8 cellular contexts compared by ENCODE assay signal in the genomic region with DNA sequence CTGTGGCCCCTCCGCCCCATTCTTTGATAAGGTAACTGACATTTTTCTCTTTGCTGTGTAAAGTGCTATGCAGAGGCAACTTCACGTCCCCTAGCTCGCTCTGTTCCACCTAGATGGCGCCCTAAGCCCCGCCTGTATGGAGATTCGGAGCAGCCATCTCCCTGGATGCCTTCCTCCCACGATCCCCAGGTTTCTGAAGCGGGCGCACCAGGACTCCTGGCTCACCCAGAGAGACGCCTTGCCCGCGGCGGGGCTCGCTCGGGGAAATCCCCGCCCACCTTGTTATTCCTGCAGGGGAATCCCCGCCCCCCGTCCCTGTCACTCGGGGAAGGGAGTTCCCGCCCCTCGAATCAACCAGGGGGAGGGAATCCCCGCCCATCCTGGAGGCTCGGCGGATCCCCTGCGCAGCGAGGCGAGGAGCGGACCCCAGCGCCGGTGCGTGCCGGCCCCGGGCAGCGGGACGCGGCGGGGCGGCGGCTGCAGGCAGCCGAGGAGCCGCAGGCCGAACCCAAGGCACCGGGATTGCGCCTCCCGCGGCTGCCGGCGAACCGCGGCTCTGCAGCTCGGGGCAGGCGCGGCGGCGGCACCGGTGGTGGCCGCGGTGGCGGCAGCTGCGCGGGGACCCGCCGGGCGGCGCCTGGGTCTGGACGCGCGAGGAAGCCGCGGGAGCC. TPM values are rescaled to one million over a fixed set of nuclear protein-coding genes. Genes with fewer than 3 reads are reported as not detected.
DNase-seq lines count a peak whose midpoint lies in the region; ATAC-seq and TF ChIP-seq lines count a peak whose summit lies in the region.

PDZD2 (plus strand) TSS at position 384 of the 671 bp plus-strand sequence.

- H3K4me3 ChIP-seq in epithelial cell of esophagus (ENCODE audit: low read length) (peak within 1 kb of the TSS; percentile 52), mucosa of descending colon (peak within 1 kb of the TSS; percentile 19)

- H3K4me1 ChIP-seq in mucosa of descending colon (ENCODE audit: low read depth), result peaks cover 6% of the 10 kb centered on the region

- DNase-seq in CD1c-positive myeloid dendritic cell (ENCODE audit: extremely low spot score) (peak; percentile 52), NOMO-1 treated with DMSO at 0.1 percent for 48 hours (lab: John Stamatoyannopoulos, UW; ENCODE audit: unreplicated experiment) (peak; percentile 71), epithelial cell of esophagus (ENCODE audit: low read depth) (peak; percentile 65), mucosa of descending colon (peak; percentile 61 to 65 (median 65))
- DNase-seq in activated CD8-positive, alpha-beta memory T cell treated with anti-CD3 and anti-CD28 coated beads, Interleukin-2, amount 50 U/mL, for 4 hours, result peak; percentile 81
- DNase-seq in stimulated activated CD8-positive, alpha-beta memory T cell treated with anti-CD3 and anti-CD28 coated beads, Interleukin-4, amount 100 ng/mL, for 24 hours (ENCODE audit: low read depth), result peak; percentile 77

- peak; percentile 69 for ATAC-seq in GM19452 (IDR thresholded peaks at IDR 0.05; ENCODE audit: unreplicated experiment)
- peak; percentile 75 for ATAC-seq in HG03571 (IDR thresholded peaks at IDR 0.05; ENCODE audit: unreplicated experiment)
- peak; percentile 81 for ATAC-seq in mucosa of descending colon

- H3K36me3 ChIP-seq in mucosa of descending colon (ENCODE audit: low read depth), result no peaks in the 10 kb centered on the region

- intact Hi-C loops in mucosa of descending colon (cut with DNase I, micrococcal nuclease), result no loop called here

- H3K9me3 ChIP-seq in mucosa of descending colon, result no peaks in the 10 kb centered on the region

- TF ChIP-seq CTCF in epithelial cell of esophagus (IDR thresholded peaks at IDR 0.05; ENCODE audit: insufficient read depth, low read depth, low read length, missing control alignments) (peak; percentile 46), mucosa of descending colon (IDR thresholded peaks at IDR 0.05) (no peak)

RNA-seq across cellular contexts. Expression of gene PDZD2, which starts in this region (rescaled TPM):
- total RNA-seq in mucosa of descending colon, result 10 to 100 TPM in 1 of 3 donors, 1 to 10 TPM in 2; 1.8 to 10.1 (median 2.1) TPM

Comparison
In these comparisons a context has a peak if more than half of its experiments do, and no peak if none do; other contexts are left out.
1. Peak in every context shown above with its lines: DNase-seq, ATAC-seq and H3K4me3 ChIP-seq.